ENCODE assay signal across 27 cellular contexts in the genomic region with DNA sequence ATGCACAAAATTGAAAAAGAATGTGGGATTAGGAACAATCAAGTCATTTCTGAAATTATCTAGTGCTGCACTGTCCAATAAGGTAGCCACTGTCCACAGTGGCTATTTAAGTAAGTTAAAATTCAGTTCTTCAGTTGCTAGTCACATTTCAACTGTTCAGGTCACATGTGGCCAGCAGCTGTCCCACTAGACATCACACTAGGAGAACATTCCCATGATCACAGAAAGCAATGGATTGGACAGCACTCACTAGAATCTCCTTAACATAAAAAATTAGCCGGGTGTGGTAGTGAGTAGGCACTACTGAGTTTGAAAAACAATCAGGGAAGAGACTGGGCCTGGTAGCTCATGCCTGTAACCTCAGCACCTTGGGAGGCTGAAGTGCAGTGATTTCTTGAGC. TPM values are rescaled to one million over a fixed set of nuclear protein-coding genes. Genes with fewer than 3 reads are reported as not detected.
"Had no signal": no experiment of that assay in that cellular context is flagged by ENCODE, and none has a peak within 500 bp of the region (broad histone marks: within the 10 kb centered on the region; RNA-seq: fewer than 3 reads in every experiment).

No MANE protein-coding gene starts in this region.

- H3K4me3 ChIP-seq: esophagus squamous epithelium, heart right ventricle, left lung, mucosa of descending colon, prostate gland, right atrium auricular region, sigmoid colon, skin epidermis, spleen, thoracic aorta, tibial nerve, upper lobe of left lung had no signal

- H3K4me1 ChIP-seq: esophagus squamous epithelium, foreskin keratinocyte, left lung, prostate gland, right atrium auricular region, sigmoid colon, upper lobe of left lung had no signal

- H3K27me3 ChIP-seq: esophagus squamous epithelium, foreskin keratinocyte, heart right ventricle, left lung, right atrium auricular region, sigmoid colon, spleen, tibial nerve, upper lobe of left lung had no signal

- H3K27ac ChIP-seq: esophagus squamous epithelium, foreskin keratinocyte, heart right ventricle, left lung, prostate gland, right atrium auricular region, sigmoid colon, skin epidermis, spleen, thoracic aorta, tibial nerve, upper lobe of left lung had no signal

- H3K9me3 ChIP-seq: esophagus squamous epithelium, heart right ventricle, left lung, mucosa of descending colon, prostate gland, right atrium auricular region, sigmoid colon, spleen, thoracic aorta, tibial nerve, upper lobe of left lung had no signal

- ATAC-seq: effector memory CD8-positive, alpha-beta T cell; foreskin keratinocyte; heart right ventricle; left cardiac atrium; left lung; mucosa of descending colon; naive thymus-derived CD8-positive, alpha-beta T cell; stimulated activated memory B cell treated with anti-CD40 and anti-IgM and Interleukin-4, amounts not matched to agents 10 μg/mL and 1 μg/mL and 100 μg/mL, for 72 hours had no signal

- DNase-seq: cortex of kidney; effector memory CD8-positive, alpha-beta T cell; erythroblast; esophagus squamous epithelium; foreskin keratinocyte; glutamatergic neuron; heart right ventricle; hippocampal formation; left cardiac atrium; left lung; mesenchymal stem cell; mucosa of descending colon; naive thymus-derived CD8-positive, alpha-beta T cell; nephron progenitor cell; nucleus accumbens; sigmoid colon; spleen; stimulated activated CD4-positive, alpha-beta T cell treated with anti-CD3 and anti-CD28 coated beads, Interleukin-4, amount 100 ng/mL, for 4 hours; upper lobe of left lung had no signal

RNA-seq across cellular contexts. Expression of gene ACTA1, which starts 40.6 kb away (rescaled TPM):
- total RNA-seq: foreskin keratinocyte, lung microvascular endothelial cell, osteocyte had no signal
- polyA plus RNA-seq: foreskin keratinocyte; naive thymus-derived CD8-positive, alpha-beta T cell had no signal
